Comparison of ENCODE assay signal across 9 cellular contexts in genomic region chr15:67862771-67863441, GRCh38. TPM values are rescaled to one million over a fixed set of nuclear protein-coding genes. Genes with fewer than 3 reads are reported as not detected.
DNase-seq lines count a peak whose midpoint lies in the region; ATAC-seq and TF ChIP-seq lines count a peak whose summit lies in the region.
"Had no signal": no experiment of that assay in that cellular context is flagged by ENCODE, and none has a peak within 500 bp of the region (broad histone marks: within the 10 kb centered on the region; RNA-seq: fewer than 3 reads in every experiment).

No MANE protein-coding gene starts in this region.

- ATAC-seq in HG02840 (IDR thresholded peaks at IDR 0.05; ENCODE audit: low FRiP score, unreplicated experiment) = no peak

- no peaks in the 10 kb centered on the region for H3K36me3 Mint-ChIP-seq in activated T-cell treated with anti-CD3 and anti-CD28 coated beads, Interleukin-2, amount 50 U/mL, for 24 hours (ENCODE audit: low read depth)
- H3K36me3 Mint-ChIP-seq: activated CD4-positive, alpha-beta memory T cell treated with anti-CD3 and anti-CD28 coated beads for 36 hours had no signal

- TF ChIP-seq CTCF in OCI-LY7 (conservative IDR thresholded peaks at IDR 0.05; ENCODE audit: low read length) (no peak), tibial nerve (IDR thresholded peaks at IDR 0.05) (no peak)

- H3K9me2 ChIP-seq in OCI-LY7 (ENCODE audit: insufficient read depth, low read length) = no peaks in the 10 kb centered on the region

- no peak overlapping the region for H3K27ac Mint-ChIP-seq in activated T-cell treated with anti-CD3 and anti-CD28 coated beads, Interleukin-2, amount 50 U/mL, for 24 hours
- H3K27ac Mint-ChIP-seq: activated CD4-positive, alpha-beta memory T cell treated with anti-CD3 and anti-CD28 coated beads for 36 hours had no signal

- DNase-seq in activated T-cell treated with anti-CD3 and anti-CD28 coated beads, Interleukin-2, amount 50 U/mL, for 24 hours = no peak
- DNase-seq in activated T-cell treated with anti-CD3 and anti-CD28 coated beads for 4 hours (no peak), OCI-LY7 (ENCODE audit: low spot score) (peak; percentile 60), germinal center (ENCODE audit: low spot score) (peak; percentile 26), tibial nerve (ENCODE audit: low spot score in 2 of 2) (no peak), cerebellum (ENCODE audit: low spot score) (no peak)
- DNase-seq in NK-92 treated with Interleukin-12 subunit alpha and Interleukin-12 subunit beta, amount 100 ng/mL, for 24 hours (lab: John Stamatoyannopoulos, UW) = no peak

- POLR2A ChIA-PET in OCI-LY7 (lab: Charles Lee) = interaction anchor here (0.5 to 1.6 kb wide), 3 partner anchors 9 to 396 kb away, joined by 3 to 6 read pairs (median 4); no protein-coding TSS in a partner anchor

- peak overlapping the region; percentile 31 for H3K4me3 Mint-ChIP-seq in activated T-cell treated with anti-CD3 and anti-CD28 coated beads, Interleukin-2, amount 50 U/mL, for 24 hours

- TF ChIP-seq POLR2A in tibial nerve (IDR thresholded peaks at IDR 0.05) = no peak

- H3K9me3 ChIP-seq in OCI-LY7 (ENCODE audit: low read length) (no peaks in the 10 kb centered on the region), tibial nerve (no peaks in the 10 kb centered on the region)

- peak overlapping the region; percentile 70 for H3K27ac ChIP-seq in OCI-LY7 (ENCODE audit: low read depth, low read length, poor library complexity, severe bottlenecking)
- peak overlapping the region; percentile 49 to 79 (median 68) for H3K27ac ChIP-seq in tibial nerve

- WGBS in tibial nerve, 2 donors = 49 to 56% methylated on average over 15 of the region's 15 CpGs

- CTCF ChIA-PET in OCI-LY7 (lab: Charles Lee; ENCODE audit: unreplicated experiment) = interaction anchor here (0.7 to 1.7 kb wide), 4 partner anchors 21 to 332 kb away, joined by 3 to 5 read pairs (median 4); partner anchors contain the start of gene PIAS1

- intact Hi-C loops in OCI-LY7 (cut with micrococcal nuclease; ENCODE audit: unreplicated experiment) = loop anchor here (1.0 to 2.0 kb wide), 5 partner anchors 192 to 366 kb away; partner anchors contain the start of genes CLN6 and PIAS1

- peak overlapping the region; percentile 99 for H2AFZ ChIP-seq in OCI-LY7 (ENCODE audit: low read length)

- no peaks in the 10 kb centered on the region for H3K79me2 ChIP-seq in OCI-LY7 (ENCODE audit: insufficient read depth, low read depth, low read length)

- no peaks in the 10 kb centered on the region for H3K27me3 ChIP-seq in tibial nerve

- H3K27me3 Mint-ChIP-seq in activated T-cell treated with anti-CD3 and anti-CD28 coated beads, Interleukin-2, amount 50 U/mL, for 24 hours = peaks cover 21% of the 10 kb centered on the region

- peaks cover 3% of the 10 kb centered on the region for H3K4me1 Mint-ChIP-seq in activated T-cell treated with anti-CD3 and anti-CD28 coated beads, Interleukin-2, amount 50 U/mL, for 24 hours (ENCODE audit: low read depth)

- peak overlapping the region; percentile 89 for H3K4me2 ChIP-seq in OCI-LY7 (ENCODE audit: low read length)

- peaks cover 47% of the 10 kb centered on the region for H3K4me1 ChIP-seq in OCI-LY7 (ENCODE audit: insufficient read depth, low read length, poor library complexity, severe bottlenecking)
- peaks cover 0 to 16% (median 9%) of the 10 kb centered on the region in 4 donors for H3K4me1 ChIP-seq in tibial nerve

- peak overlapping the region; percentile 62 for H3K4me3 ChIP-seq in OCI-LY7 (ENCODE audit: low read depth, low read length, poor library complexity, severe bottlenecking)
- H3K4me3 ChIP-seq in tibial nerve = peak overlapping the region; percentile 20 to 48 (median 37)

- no peak for TF ChIP-seq EP300 in tibial nerve (IDR thresholded peaks at IDR 0.05)

- BruUV-seq in OCI-LY7 (replicated peaks; lab: Mats Ljungman, UMichigan) = no TSS peak

- H3K36me3 ChIP-seq in OCI-LY7 (ENCODE audit: insufficient read depth, low read length) (no peaks in the 10 kb centered on the region), tibial nerve (no peaks in the 10 kb centered on the region)

- H3K9me3 Mint-ChIP-seq in activated T-cell treated with anti-CD3 and anti-CD28 coated beads, Interleukin-2, amount 50 U/mL, for 24 hours = no peaks in the 10 kb centered on the region
- H3K9me3 Mint-ChIP-seq: activated CD4-positive, alpha-beta memory T cell treated with anti-CD3 and anti-CD28 coated beads for 36 hours had no signal

- H4K20me1 ChIP-seq in OCI-LY7 (ENCODE audit: insufficient read depth, low read length) = no peaks in the 10 kb centered on the region

RNA-seq across cellular contexts. Expression of gene RNU6-1, which starts 23.1 kb away (rescaled TPM):
- not detected in 2 replicates for total RNA-seq in OCI-LY7 (2014; rRNA removed; shearing (Covaris generic))
- total RNA-seq in OCI-LY7 (2022) (not detected in 2 replicates), tibial nerve (not detected), cerebellum (not detected)
- total RNA-seq: activated CD4-positive, alpha-beta memory T cell treated with anti-CD3 and anti-CD28 coated beads for 36 hours had no signal

RNA-seq across cellular contexts. Expression of gene SKOR1, which starts 37.6 kb away (rescaled TPM):
- total RNA-seq in OCI-LY7 (2014; rRNA removed; shearing (Covaris generic)) = 1.1 and 1.5 TPM in 2 replicates
- 1.0 and 1.6 TPM in 2 replicates for total RNA-seq in OCI-LY7 (2022)
- total RNA-seq in tibial nerve = 1 to 10 TPM in 1 of 4 donors, under 1 TPM in 3; 0.42 to 1.5 (median 0.82) TPM
- 14.9 TPM for total RNA-seq in cerebellum

Comparison
In these comparisons a context has a peak if more than half of its experiments do, and no peak if none do; other contexts are left out.
1. DNase-seq: peak in OCI-LY7 (single experiment) and germinal center (single experiment); none in activated T-cell treated with anti-CD3 and anti-CD28 coated beads, Interleukin-2, amount 50 U/mL, for 24 hours (single experiment), activated T-cell treated with anti-CD3 and anti-CD28 coated beads for 4 hours (single experiment), tibial nerve (0 of 2), NK-92 treated with Interleukin-12 subunit alpha and Interleukin-12 subunit beta, amount 100 ng/mL, for 24 hours (single experiment) and cerebellum (single experiment).